Comparison of ENCODE assay signal across 8 cellular contexts in the genomic region with DNA sequence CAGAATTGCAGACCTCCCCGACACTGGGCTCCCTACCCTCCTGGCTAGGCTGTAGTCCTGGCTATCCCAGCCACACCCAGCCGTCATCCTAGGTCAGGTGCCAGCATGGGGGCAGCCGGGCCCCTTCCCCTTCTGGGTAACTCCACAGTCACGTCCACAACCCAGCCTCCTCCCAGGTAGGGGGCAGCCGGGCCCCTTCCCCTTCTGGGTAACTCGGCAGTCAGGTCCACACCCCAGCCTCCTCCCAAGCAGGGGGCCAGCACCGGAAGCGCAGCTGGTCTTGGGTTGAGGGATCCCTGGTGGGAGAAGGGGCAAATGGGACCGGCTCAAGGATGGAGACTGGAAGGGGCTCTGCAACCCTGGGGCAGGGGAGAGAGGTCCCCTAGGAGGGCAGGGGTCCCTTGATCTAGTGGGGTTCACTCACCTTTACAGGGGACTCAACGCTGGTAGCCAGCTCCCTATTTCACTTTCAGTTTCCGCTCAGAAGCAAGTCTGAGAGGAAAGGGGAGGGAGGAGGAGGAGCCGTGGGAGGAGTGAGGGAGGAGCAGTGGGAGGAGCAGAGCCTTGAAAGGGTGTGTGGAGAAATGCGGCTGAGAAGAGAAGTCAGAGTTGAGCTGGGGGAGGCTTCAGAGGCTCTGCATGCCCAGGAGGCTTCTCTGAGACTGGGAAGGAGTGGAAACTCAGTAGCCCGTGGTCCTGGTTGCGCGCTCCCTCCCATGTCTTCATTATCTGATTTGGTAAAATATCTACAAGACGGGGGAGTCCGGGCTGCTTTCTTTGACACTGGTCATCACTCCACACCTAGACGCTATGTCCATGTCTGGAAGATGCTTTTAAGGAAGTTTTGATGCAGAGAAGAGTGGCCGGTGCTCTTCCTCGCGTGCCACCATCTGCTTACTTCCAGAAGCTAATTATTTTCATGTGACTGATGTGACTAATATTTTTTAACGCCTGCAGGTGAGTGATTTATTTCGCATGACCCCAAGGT. TPM values are rescaled to one million over a fixed set of nuclear protein-coding genes. Genes with fewer than 3 reads are reported as not detected.
DNase-seq lines count a peak whose midpoint lies in the region; ATAC-seq, FAIRE-seq and TF ChIP-seq lines count a peak whose summit lies in the region.

TRIM21 (minus strand) TSS at position 494 of the 988 bp plus-strand sequence. CDS start 3,293 bp downstream, outside the sequence.

- peaks cover 2 to 18% of the 10 kb centered on the region in 2 donors for H3K36me3 ChIP-seq in psoas muscle (ENCODE audit: insufficient read depth in 1 of 2, low read depth in 1 of 2)

- TF ChIP-seq CTCF in psoas muscle (IDR thresholded peaks at IDR 0.05): no peak

- no peaks in the 10 kb centered on the region for H3K4me1 ChIP-seq in psoas muscle

- intact Hi-C loops in left ventricle myocardium superior (cut with micrococcal nuclease) (no loop called here), psoas muscle (cut with DNase I) (no loop called here)

- DNase-seq in GM03348 (ENCODE audit: low spot score): peak; percentile 93
- peak; percentile 82 for DNase-seq in H54 (ENCODE audit: insufficient read length, low spot score)
- peak; percentile 83 for DNase-seq in LoVo (ENCODE audit: low spot score)
- peak; percentile 67 to 90 (median 78) for DNase-seq in T-helper 1 cell
- DNase-seq in amniotic stem cell (lab: John Stamatoyannopoulos, UW): peak; percentile 58
- DNase-seq in left ventricle myocardium superior: peak; percentile 80
- DNase-seq in psoas muscle: peak; percentile 75 to 79
- DNase-seq in urothelium cell line (ENCODE audit: low spot score): peak; percentile 83

- peak within 1 kb of the TSS; percentile 95 for H3K4me3 ChIP-seq in psoas muscle

- no peaks in the 10 kb centered on the region for H3K9me3 ChIP-seq in psoas muscle

- H3K27ac ChIP-seq in psoas muscle: peak within 1 kb of the TSS; percentile 77

- peak; percentile 49; the same call in 1 of the 2 replicates for TF ChIP-seq POLR2A in H54 (IDR thresholded peaks at IDR 0.05; ENCODE audit: low read depth, low read length)

- FAIRE-seq in H54 (lab: Jason Lieb, UNC) (peak; percentile 96), urothelium cell line (lab: Jason Lieb, UNC) (no peak)

- H3K27me3 ChIP-seq in psoas muscle (ENCODE audit: insufficient read depth in 3 of 3, low read length in 2 of 3): no peaks in the 10 kb centered on the region

- ATAC-seq in left ventricle myocardium superior: peak; percentile 100
- ATAC-seq in psoas muscle: peak; percentile 89 to 100 (median 98)

- 10 to 13% (median 11%) methylated on average over 24 of the region's 24 CpGs for WGBS in psoas muscle, 3 donors

RNA-seq across cellular contexts. Expression of gene TRIM21, which starts in this region (rescaled TPM):
- total RNA-seq in left ventricle myocardium superior (9.9 TPM), psoas muscle (1 to 10 TPM; 2.6 to 7.5 (median 4.5) TPM)
- polyA plus RNA-seq in psoas muscle: 1 to 10 TPM; 3.8 to 6.8 (median 4.6) TPM

Comparison
In these comparisons a context has a peak if more than half of its experiments do, and no peak if none do; other contexts are left out.
1. Peak in every context shown above with its lines: DNase-seq, ATAC-seq, H3K4me3 ChIP-seq and H3K27ac ChIP-seq.